In the genomic region with DNA sequence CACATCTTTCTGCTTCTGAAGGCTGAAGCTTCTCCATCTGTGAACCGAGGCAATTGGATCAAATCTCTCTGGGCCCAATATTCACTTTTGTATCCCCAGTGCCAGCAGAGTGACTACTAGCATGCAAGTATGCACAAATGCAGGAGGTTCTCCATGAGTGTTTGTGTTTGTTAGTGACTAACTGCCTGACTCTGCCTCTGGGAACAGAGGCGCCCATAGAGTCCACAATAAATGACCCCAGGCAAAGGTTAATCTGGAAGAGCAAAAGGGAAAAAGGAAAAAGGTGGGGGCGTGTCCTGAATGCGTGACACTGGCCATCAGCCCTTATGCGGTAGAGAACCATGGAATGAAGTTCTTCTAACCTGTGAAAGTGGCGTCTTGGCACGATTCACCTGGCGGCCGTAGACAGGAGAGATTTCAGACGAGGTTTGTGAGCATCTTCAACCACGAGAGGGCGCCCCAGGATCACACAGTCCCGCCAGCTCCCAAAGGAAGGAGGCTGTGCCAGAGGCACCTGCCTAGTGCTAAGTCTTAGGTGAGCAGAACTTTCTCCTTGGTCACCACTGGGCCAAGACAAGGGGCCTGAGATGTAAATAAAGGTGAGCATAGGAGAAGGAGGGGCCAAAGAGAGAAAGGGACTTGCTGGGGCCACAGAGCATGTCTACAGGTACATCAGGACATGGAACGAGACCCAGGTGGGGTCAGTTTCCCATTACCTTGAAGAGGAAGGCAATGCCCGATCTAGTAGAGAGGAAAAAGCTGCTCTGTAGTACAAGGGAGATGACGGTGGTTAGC, we compare ENCODE assay signal across 8 cellular contexts. TPM values are rescaled to one million over a fixed set of nuclear protein-coding genes. Genes with fewer than 3 reads are reported as not detected.
DNase-seq lines count a peak whose midpoint lies in the region; ATAC-seq, FAIRE-seq and TF ChIP-seq lines count a peak whose summit lies in the region.

No MANE protein-coding gene starts in this region.

- H3K27me3 ChIP-seq in ascending aorta = no peaks in the 10 kb centered on the region
- no peaks in the 10 kb centered on the region for H3K27me3 ChIP-seq in small intestine (ENCODE audit: control insufficient read depth in 2 of 2, insufficient read depth in 2 of 2, low read length in 2 of 2)

- TF ChIP-seq CTCF in ascending aorta (IDR thresholded peaks at IDR 0.05) = peak; percentile 83 to 97 (median 89)

- H3K4me1 ChIP-seq in ascending aorta = no peaks in the 10 kb centered on the region
- H3K4me1 ChIP-seq in small intestine (ENCODE audit: control insufficient read depth in 2 of 2, insufficient read depth in 1 of 2, low read depth in 1 of 2, low read length in 1 of 2) = no peaks in the 10 kb centered on the region

- 13 to 33% (median 19%) methylated on average over 16 of the region's 16 CpGs for WGBS in small intestine, 3 donors

- FAIRE-seq in small intestine (lab: Jason Lieb, UNC) = no peak

- peak; percentile 66 for DNase-seq in SIG-M5 treated with dmso at 0.1 percent for 504 hours (lab: John Stamatoyannopoulos, UW; ENCODE audit: unreplicated experiment)
- DNase-seq in SIG-M5 (lab: John Stamatoyannopoulos, UW) = no peak
- peak; percentile 71 for DNase-seq in NCI-H1694 (lab: John Stamatoyannopoulos, UW)
- peak; percentile 58 for DNase-seq in T-helper 22 cell (ENCODE audit: low read depth)
- DNase-seq in ascending aorta (ENCODE audit: low spot score in 2 of 2) = peak in 1 of 2 donors; percentile 91
- DNase-seq in hypothalamus (lab: John Stamatoyannopoulos, UW) = peak; percentile 14 to 89 (median 55)
- DNase-seq in small intestine = peak; percentile 86

- H3K9me3 ChIP-seq in ascending aorta (no peaks in the 10 kb centered on the region), small intestine (ENCODE audit: control insufficient read depth, low read depth) (no peaks in the 10 kb centered on the region)

- no peak overlapping the region for H3K27ac ChIP-seq in ascending aorta
- no peak overlapping the region for H3K27ac ChIP-seq in small intestine (ENCODE audit: low read depth in 1 of 2, low read length in 1 of 2)

- no peak for ATAC-seq in HG03520 (IDR thresholded peaks at IDR 0.05; ENCODE audit: unreplicated experiment)

- H3K36me3 ChIP-seq in ascending aorta = no peaks in the 10 kb centered on the region
- H3K36me3 ChIP-seq in small intestine (ENCODE audit: control insufficient read depth in 2 of 2, insufficient read depth in 2 of 2, low read length in 2 of 2) = no peaks in the 10 kb centered on the region

- no peak overlapping the region for H3K4me3 ChIP-seq in ascending aorta
- no peak overlapping the region for H3K4me3 ChIP-seq in small intestine (ENCODE audit: low read depth in 1 of 2, low read length in 2 of 2)

- intact Hi-C loops in ascending aorta (cut with DNase I) = loop anchor here (1.0 to 2.0 kb wide), 3 partner anchors 79 to 298 kb away; partner anchors contain the start of gene MTFMT

RNA-seq across cellular contexts. Expression of gene RBPMS2, which starts 44.2 kb away (rescaled TPM):
- not detected for total RNA-seq in ascending aorta
- polyA plus RNA-seq in small intestine = 1 to 10 TPM in 2 of 3 donors, not detected in 1; 4.1 to 5.1 TPM
